Comparison of ENCODE assay signal across 1 cellular context in the genomic region with DNA sequence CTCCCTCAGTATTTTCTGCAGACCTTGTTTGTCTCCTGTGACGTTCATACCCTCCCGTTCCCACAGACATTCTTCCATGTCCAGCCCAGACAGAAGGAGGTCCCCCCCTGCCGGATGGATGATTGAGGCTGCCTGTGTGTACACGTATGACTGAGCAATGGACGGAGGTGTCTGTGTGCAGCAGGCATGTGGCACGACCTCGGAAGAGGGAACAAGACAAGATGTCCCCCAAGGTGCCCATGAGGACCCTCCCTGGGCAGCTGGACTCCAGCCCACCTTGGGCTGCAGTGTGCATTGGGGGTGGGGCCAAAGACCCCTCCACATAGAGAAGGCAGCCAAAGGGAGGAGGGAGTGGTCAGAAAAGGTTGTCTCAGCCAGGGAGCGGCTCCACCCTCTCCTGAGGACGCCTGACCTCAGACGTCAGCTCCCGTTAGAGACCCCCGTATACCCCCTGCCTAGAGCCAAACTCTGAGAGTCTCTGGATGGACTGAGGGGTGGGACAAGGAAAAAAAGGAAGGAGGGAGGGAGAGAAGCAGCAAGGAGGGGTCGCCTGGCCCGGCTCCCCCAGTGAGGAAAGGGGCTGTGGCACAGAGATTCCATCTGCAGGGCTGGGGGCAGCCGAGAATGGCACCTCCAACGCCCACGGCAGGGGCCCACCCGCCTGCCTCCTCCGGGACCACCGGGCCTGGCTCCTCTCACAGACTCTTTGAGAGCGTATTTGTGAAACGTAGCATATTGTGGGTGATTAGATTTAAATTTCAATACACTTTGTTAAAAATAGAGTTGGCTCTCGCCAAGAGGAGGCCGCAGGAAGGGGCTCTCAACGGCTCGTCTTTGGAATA.
TF ChIP-seq lines count a peak whose summit lies in the region.

No MANE protein-coding gene starts in this region.

TF ChIP-seq in WTC11, 78 proteins besides CTCF, POLR2A, EP300 and RAD21 (continued from another document):
- TF ChIP-seq, protein P1, sequence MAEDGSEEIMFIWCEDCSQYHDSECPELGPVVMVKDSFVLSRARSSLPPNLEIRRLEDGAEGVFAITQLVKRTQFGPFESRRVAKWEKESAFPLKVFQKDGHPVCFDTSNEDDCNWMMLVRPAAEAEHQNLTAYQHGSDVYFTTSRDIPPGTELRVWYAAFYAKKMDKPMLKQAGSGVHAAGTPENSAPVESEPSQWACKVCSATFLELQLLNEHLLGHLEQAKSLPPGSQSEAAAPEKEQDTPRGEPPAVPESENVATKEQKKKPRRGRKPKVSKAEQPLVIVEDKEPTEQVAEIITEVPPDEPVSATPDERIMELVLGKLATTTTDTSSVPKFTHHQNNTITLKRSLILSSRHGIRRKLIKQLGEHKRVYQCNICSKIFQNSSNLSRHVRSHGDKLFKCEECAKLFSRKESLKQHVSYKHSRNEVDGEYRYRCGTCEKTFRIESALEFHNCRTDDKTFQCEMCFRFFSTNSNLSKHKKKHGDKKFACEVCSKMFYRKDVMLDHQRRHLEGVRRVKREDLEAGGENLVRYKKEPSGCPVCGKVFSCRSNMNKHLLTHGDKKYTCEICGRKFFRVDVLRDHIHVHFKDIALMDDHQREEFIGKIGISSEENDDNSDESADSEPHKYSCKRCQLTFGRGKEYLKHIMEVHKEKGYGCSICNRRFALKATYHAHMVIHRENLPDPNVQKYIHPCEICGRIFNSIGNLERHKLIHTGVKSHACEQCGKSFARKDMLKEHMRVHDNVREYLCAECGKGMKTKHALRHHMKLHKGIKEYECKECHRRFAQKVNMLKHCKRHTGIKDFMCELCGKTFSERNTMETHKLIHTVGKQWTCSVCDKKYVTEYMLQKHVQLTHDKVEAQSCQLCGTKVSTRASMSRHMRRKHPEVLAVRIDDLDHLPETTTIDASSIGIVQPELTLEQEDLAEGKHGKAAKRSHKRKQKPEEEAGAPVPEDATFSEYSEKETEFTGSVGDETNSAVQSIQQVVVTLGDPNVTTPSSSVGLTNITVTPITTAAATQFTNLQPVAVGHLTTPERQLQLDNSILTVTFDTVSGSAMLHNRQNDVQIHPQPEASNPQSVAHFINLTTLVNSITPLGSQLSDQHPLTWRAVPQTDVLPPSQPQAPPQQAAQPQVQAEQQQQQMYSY (CRISPR knock-in tag; IDR thresholded peaks at IDR 0.05) = no peak
- TF ChIP-seq GABPB1 (CRISPR knock-in tag; IDR thresholded peaks at IDR 0.05) = no peak
- no peak for TF ChIP-seq ZNF138 (CRISPR knock-in tag; conservative IDR thresholded peaks at IDR 0.05)
- no peak for TF ChIP-seq FOXP1 (CRISPR knock-in tag; IDR thresholded peaks at IDR 0.05; ENCODE audit: borderline replicate concordance)
- TF ChIP-seq, protein P2, sequence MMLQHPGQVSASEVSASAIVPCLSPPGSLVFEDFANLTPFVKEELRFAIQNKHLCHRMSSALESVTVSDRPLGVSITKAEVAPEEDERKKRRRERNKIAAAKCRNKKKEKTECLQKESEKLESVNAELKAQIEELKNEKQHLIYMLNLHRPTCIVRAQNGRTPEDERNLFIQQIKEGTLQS (CRISPR knock-in tag; conservative IDR thresholded peaks at IDR 0.05) = no peak
- TF ChIP-seq, protein P3, sequence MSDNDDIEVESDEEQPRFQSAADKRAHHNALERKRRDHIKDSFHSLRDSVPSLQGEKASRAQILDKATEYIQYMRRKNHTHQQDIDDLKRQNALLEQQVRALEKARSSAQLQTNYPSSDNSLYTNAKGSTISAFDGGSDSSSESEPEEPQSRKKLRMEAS (CRISPR knock-in tag; IDR thresholded peaks at IDR 0.05) = no peak
- TF ChIP-seq NFATC4 (CRISPR knock-in tag; IDR thresholded peaks at IDR 0.05) = no peak
- TF ChIP-seq PRRX2 (CRISPR knock-in tag; IDR thresholded peaks at IDR 0.05) = no peak
- no peak for TF ChIP-seq ZNF317 (CRISPR knock-in tag; IDR thresholded peaks at IDR 0.05; ENCODE audit: borderline replicate concordance, low read depth)
